ENCODE assay signal across 16 cellular contexts in genomic region chr7:17095951-17096350, GRCh38.
"Had no signal": no experiment of that assay in that cellular context is flagged by ENCODE, and none has a peak within 500 bp of the region (broad histone marks: within the 10 kb centered on the region; RNA-seq: fewer than 3 reads in every experiment).

No MANE protein-coding gene starts in this region.

- H3K4me3 ChIP-seq: ascending aorta, cardiac muscle cell, esophagus muscularis mucosa, gastrocnemius medialis, lower lobe of right lung, right atrium auricular region had no signal

- FAIRE-seq: endometrium, small intestine had no signal

- H3K27me3 ChIP-seq: ascending aorta, cardiac muscle cell, esophagus muscularis mucosa, gastrocnemius medialis, right atrium auricular region had no signal

- H3K36me3 ChIP-seq: ascending aorta, cardiac muscle cell, esophagus muscularis mucosa, gastrocnemius medialis, lower lobe of right lung, right atrium auricular region had no signal

- H3K27me3 Mint-ChIP-seq: activated CD4-positive, alpha-beta T cell treated with anti-CD3 and anti-CD28 coated beads, Interleukin-2, amount 10 ng/mL, durations not matched to agents 24 days and 14 days; naive B cell; stimulated activated memory B cell treated with anti-CD40 and anti-IgM and Interleukin-4, amounts not matched to agents 10 μg/mL and 1 μg/mL and 100 μg/mL, for 72 hours had no signal

- ATAC-seq: activated naive CD8-positive, alpha-beta T cell treated with anti-CD3 and anti-CD28 coated beads, Interleukin-2, amount 50 U/mL, for 24 hours; gastrocnemius medialis; lower lobe of right lung; stimulated activated memory B cell treated with anti-CD40 and anti-IgM and Interleukin-4, amounts not matched to agents 10 μg/mL and 1 μg/mL and 100 μg/mL, for 72 hours had no signal

- H3K4me1 ChIP-seq: ascending aorta, gastrocnemius medialis had no signal

- H3K9me3 Mint-ChIP-seq: activated naive CD8-positive, alpha-beta T cell treated with anti-CD3 and anti-CD28 coated beads, Interleukin-2, amount 50 U/mL, for 24 hours; stimulated activated memory B cell treated with anti-CD40 and anti-IgM and Interleukin-4, amounts not matched to agents 10 μg/mL and 1 μg/mL and 100 μg/mL, for 72 hours had no signal

- H3K9me3 ChIP-seq: ascending aorta, esophagus muscularis mucosa, lower lobe of right lung, right atrium auricular region had no signal

- H3K4me1 Mint-ChIP-seq: activated CD4-positive, alpha-beta T cell treated with anti-CD3 and anti-CD28 coated beads, Interleukin-2, amount 10 ng/mL, durations not matched to agents 24 days and 14 days had no signal

- H3K36me3 Mint-ChIP-seq: naive B cell; stimulated activated memory B cell treated with anti-CD40 and anti-IgM and Interleukin-4, amounts not matched to agents 10 μg/mL and 1 μg/mL and 100 μg/mL, for 72 hours had no signal

- DNase-seq: activated CD4-positive, alpha-beta T cell treated with anti-CD3 and anti-CD28 coated beads, Interleukin-2, amount 10 ng/mL, durations not matched to agents 24 days and 14 days; activated CD8-positive, alpha-beta memory T cell treated with anti-CD3 and anti-CD28 coated beads for 24 hours; activated naive CD4-positive, alpha-beta T cell treated with Interleukin-2 at 50 U/mL for 16 hours; activated naive CD8-positive, alpha-beta T cell treated with anti-CD3 and anti-CD28 coated beads, Interleukin-2, amount 50 U/mL, for 24 hours; gastrocnemius medialis; hippocampal formation; lower lobe of right lung; naive B cell; small intestine; trophoblast cell had no signal

- H3K27ac Mint-ChIP-seq: activated CD4-positive, alpha-beta T cell treated with anti-CD3 and anti-CD28 coated beads, Interleukin-2, amount 10 ng/mL, durations not matched to agents 24 days and 14 days; activated naive CD8-positive, alpha-beta T cell treated with anti-CD3 and anti-CD28 coated beads, Interleukin-2, amount 50 U/mL, for 24 hours; naive B cell had no signal

- H3K27ac ChIP-seq: ascending aorta, cardiac muscle cell, esophagus muscularis mucosa, gastrocnemius medialis, lower lobe of right lung, right atrium auricular region had no signal

- H3K4me3 Mint-ChIP-seq: activated CD4-positive, alpha-beta T cell treated with anti-CD3 and anti-CD28 coated beads, Interleukin-2, amount 10 ng/mL, durations not matched to agents 24 days and 14 days; activated naive CD8-positive, alpha-beta T cell treated with anti-CD3 and anti-CD28 coated beads, Interleukin-2, amount 50 U/mL, for 24 hours; stimulated activated memory B cell treated with anti-CD40 and anti-IgM and Interleukin-4, amounts not matched to agents 10 μg/mL and 1 μg/mL and 100 μg/mL, for 72 hours had no signal
